In the genomic region with DNA sequence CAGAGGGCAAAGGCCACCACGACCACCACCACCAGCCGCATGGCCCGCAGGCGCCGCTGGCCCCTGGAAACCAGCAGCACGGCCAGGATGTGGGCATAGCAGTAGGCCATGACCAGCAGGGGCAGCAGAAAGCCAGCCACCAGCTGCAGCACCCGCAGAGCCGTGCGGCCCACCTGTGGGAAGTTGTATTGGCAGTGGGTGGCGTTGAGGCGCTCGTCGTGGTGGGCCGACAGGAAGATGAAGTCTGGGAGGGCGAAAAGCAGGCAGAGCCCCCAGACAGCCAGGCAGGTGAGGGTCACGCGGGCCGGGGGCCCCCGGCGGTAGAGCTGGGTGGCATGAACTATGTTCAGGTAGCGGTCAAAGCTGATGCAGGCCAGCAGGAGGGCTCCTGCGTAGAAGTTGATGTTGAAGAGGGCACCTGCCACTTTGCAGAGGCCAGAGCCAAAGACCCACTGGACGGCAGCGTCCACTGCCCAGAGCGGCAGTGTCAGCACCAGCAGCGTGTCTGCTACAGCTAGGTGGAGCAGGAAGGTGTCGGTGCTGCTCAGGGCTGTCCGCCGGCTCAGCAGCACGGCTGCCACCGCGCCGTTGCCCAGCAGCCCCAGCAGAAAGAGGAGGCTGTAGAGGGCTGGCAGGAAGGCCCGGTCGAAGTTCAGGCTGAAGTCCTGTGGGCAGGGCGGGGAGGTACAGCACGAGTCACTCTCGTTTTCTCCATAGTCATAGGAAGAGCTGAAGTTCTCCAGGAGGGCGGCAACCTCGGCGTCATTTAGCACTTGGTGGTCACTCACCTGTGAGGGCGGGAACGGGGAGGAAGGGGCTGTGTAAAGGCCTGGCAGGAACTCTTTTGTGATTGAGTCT, we compare ENCODE assay signal across 1 cellular context.
TF ChIP-seq lines count a peak whose summit lies in the region.

No MANE protein-coding gene starts in this region.

TF ChIP-seq in endothelial cell of umbilical vein, 7 proteins besides CTCF, POLR2A, EP300 and RAD21:
- TF ChIP-seq MYC (IDR thresholded peaks at IDR 0.05; ENCODE audit: low read depth, low read length) (no peak), EZH2 (IDR thresholded peaks at IDR 0.05; ENCODE audit: borderline replicate concordance, low read depth, low read length, severe bottlenecking) (no peak), GATA2 (IDR thresholded peaks at IDR 0.05; ENCODE audit: insufficient read depth, insufficient read length, low read depth, low read length) (no peak), JUN (IDR thresholded peaks at IDR 0.05; ENCODE audit: borderline replicate concordance, insufficient read depth, insufficient read length, low read depth) (no peak), FOS (IDR thresholded peaks at IDR 0.05; ENCODE audit: borderline replicate concordance, insufficient read depth, low read length) (no peak), POLR2AphosphoS5 (IDR thresholded peaks at IDR 0.05; ENCODE audit: insufficient read depth, low read depth, low read length) (no peak)
- TF ChIP-seq, protein P1, sequence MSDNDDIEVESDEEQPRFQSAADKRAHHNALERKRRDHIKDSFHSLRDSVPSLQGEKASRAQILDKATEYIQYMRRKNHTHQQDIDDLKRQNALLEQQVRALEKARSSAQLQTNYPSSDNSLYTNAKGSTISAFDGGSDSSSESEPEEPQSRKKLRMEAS (IDR thresholded peaks at IDR 0.05; ENCODE audit: insufficient read depth, insufficient read length): no peak
